1 cellular context compared by ENCODE assay signal in genomic region chr17:30910151-30910550, GRCh38. TPM values are rescaled to one million over a fixed set of nuclear protein-coding genes. Genes with fewer than 3 reads are reported as not detected.
"Had no signal": no experiment of that assay in that cellular context is flagged by ENCODE, and none has a peak within 500 bp of the region (broad histone marks: within the 10 kb centered on the region; RNA-seq: fewer than 3 reads in every experiment).

No MANE protein-coding gene starts in this region.

RNA-seq across cellular contexts. Expression of gene ADAP2, which starts 11.6 kb away (rescaled TPM):
- total RNA-seq: HT1080 had no signal
